ENCODE assay signal across 1 cellular context in the genomic region with DNA sequence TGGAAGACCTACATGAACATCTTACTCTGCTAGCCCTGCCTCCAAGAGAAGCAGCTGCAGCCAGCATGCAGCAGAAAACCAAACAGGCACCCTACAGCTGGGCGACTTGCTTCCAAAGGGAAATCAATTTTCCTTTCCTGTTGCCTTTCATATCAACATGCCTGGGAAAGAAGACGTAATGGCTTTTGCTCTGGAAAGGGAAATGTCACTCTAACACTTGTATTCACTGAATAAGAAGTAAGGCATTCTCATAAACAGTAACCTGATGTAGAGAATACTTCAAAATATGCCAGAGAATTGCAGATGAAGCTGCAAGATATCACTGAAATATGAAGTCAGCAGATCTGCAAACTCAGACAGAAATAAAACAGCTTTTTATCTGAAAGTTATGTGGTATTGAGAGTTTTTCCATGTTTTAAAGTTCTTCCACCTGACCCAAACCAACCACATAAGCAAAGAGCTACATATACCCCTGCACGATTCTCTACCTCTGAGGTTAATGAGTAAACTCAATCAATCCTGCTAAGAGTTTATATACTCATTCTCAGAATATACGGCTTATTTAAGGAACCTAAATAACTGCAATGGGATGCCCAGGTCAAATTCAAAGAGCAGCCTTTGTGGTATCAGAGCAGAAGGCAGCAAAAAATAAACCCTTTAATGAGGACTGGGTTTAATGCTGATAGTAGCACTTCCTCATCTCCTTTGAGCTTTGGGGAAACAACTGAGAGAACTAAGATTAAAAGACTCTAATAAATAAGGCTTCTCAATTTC.
TF ChIP-seq lines count a peak whose summit lies in the region.

No MANE protein-coding gene starts in this region.

TF ChIP-seq in GM23338, 12 proteins besides CTCF, POLR2A, EP300 and RAD21 (continued from another document):
- TF ChIP-seq NANOG (IDR thresholded peaks at IDR 0.05; ENCODE audit: borderline replicate concordance) (no peak), JUNB (IDR thresholded peaks at IDR 0.05; ENCODE audit: unreplicated experiment) (no peak), STAT1 (IDR thresholded peaks at IDR 0.05; ENCODE audit: unreplicated experiment) (no peak)
TF ChIP-seq in GM23338: peak in this region for 0.
